In the genomic region with DNA sequence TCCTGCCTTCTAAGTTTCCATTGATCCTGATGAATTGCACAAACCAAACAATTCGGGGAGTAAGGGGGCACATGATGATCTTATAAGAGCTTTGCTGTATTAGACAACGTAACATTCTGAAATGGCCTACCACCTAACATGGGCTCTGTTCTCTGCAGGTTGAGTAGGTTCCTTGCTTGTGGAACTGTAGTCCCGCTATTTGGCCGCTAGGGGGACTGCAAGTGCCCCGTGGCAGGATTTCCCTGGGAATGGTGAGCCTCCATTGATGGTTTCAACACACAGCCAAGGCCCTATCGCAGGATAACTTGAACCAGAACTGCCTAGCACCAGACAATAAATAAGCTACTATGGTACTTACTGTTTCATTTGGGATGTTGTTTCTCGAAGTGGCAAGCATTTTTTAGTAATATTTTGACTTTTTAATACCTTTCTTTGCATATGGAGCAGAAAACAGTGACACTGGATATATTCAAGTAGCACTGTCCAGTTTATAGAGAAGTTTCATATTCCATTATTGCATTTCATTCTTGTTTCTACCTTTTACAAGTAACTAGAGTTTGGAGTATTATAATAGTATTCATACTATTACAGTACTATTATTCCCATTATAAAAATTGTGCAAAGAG, we compare ENCODE assay signal across 8 cellular contexts. TPM values are rescaled to one million over a fixed set of nuclear protein-coding genes. Genes with fewer than 3 reads are reported as not detected.
DNase-seq lines count a peak whose midpoint lies in the region; FAIRE-seq and TF ChIP-seq lines count a peak whose summit lies in the region.

No MANE protein-coding gene starts in this region.

- H3K36me3 Mint-ChIP-seq in neural crest cell (ENCODE audit: low read depth) = peaks cover 16% of the 10 kb centered on the region

- H3F3A ChIP-seq in MM.1S (ENCODE audit: insufficient read depth, low read length) = no peaks in the 10 kb centered on the region

- no peaks in the 10 kb centered on the region for H3K27me3 ChIP-seq in MM.1S (replicated peaks; ENCODE audit: insufficient read depth, low read length)

- no peaks in the 10 kb centered on the region for H3K27me3 Mint-ChIP-seq in neural crest cell (ENCODE audit: low read depth)

- H3K4me3 Mint-ChIP-seq in neural crest cell = no peak overlapping the region

- no peak overlapping the region for H3K4me2 ChIP-seq in MM.1S (ENCODE audit: low read depth, low read length)

- peaks cover 12% of the 10 kb centered on the region for H3K9me3 Mint-ChIP-seq in neural crest cell

- H3K27ac ChIP-seq in MM.1S (ENCODE audit: low read length) = no peak overlapping the region

- H3K36me3 ChIP-seq in MM.1S (replicated peaks; ENCODE audit: insufficient read depth, low read length) = no peaks in the 10 kb centered on the region

- H3K79me2 ChIP-seq in MM.1S (ENCODE audit: low read length) = no peaks in the 10 kb centered on the region

- H3K27ac Mint-ChIP-seq in neural crest cell (ENCODE audit: unreplicated experiment) = no peak overlapping the region

- no peaks in the 10 kb centered on the region for H4K20me1 ChIP-seq in MM.1S (ENCODE audit: insufficient read depth, low read length)

- FAIRE-seq in GM18507 (lab: Jason Lieb, UNC) = peak; percentile 45

- DNase-seq in AG09309 (ENCODE audit: low read depth) (no peak), GM18507 (ENCODE audit: extremely low spot score, insufficient read length, low read depth) (peak; percentile 1), MM.1S (peak; percentile 27), dermis microvascular lymphatic vessel endothelial cell (ENCODE audit: low read depth in 2 of 2) (peak; percentile 30 to 51), neural crest cell (ENCODE audit: low read depth, low spot score) (no peak), GDM1 (lab: John Stamatoyannopoulos, UW) (no peak), HuH-7.5 (ENCODE audit: low spot score) (no peak), OCI-M2 (lab: John Stamatoyannopoulos, UW; ENCODE audit: unreplicated experiment) (no peak)

- H3K4me1 Mint-ChIP-seq in neural crest cell = no peaks in the 10 kb centered on the region

- no peaks in the 10 kb centered on the region; the same call in 1 of the 2 replicates for H3K4me1 ChIP-seq in MM.1S (ENCODE audit: low read length)

- H3K9me2 ChIP-seq in MM.1S (replicated peaks; ENCODE audit: insufficient read depth, low read length) = no peaks in the 10 kb centered on the region

- no peak overlapping the region for H3K4me3 ChIP-seq in AG09309 (ENCODE audit: control insufficient read depth, low read depth, low read length)
- H3K4me3 ChIP-seq in MM.1S (ENCODE audit: low read length) = no peak overlapping the region

- TF ChIP-seq CTCF in AG09309 (IDR thresholded peaks at IDR 0.05; ENCODE audit: control insufficient read depth, insufficient read depth, low read depth, low read length, missing control alignments) (peak; percentile 90), MM.1S (IDR thresholded peaks at IDR 0.05; ENCODE audit: low read length) (peak; percentile 84), neural crest cell (conservative IDR thresholded peaks at IDR 0.05) (peak; percentile 71)

- no peak overlapping the region for H2AFZ ChIP-seq in MM.1S (ENCODE audit: low read length)

- H3K9ac ChIP-seq in MM.1S (ENCODE audit: low read length) = no peak overlapping the region

- no peaks in the 10 kb centered on the region for H3K9me3 ChIP-seq in MM.1S (replicated peaks; ENCODE audit: insufficient read depth, low read length)

RNA-seq across cellular contexts. Expression of a gene that starts 11.9 kb away (rescaled TPM):
- total RNA-seq in dermis microvascular lymphatic vessel endothelial cell = 0.26 and 0.38 TPM in 2 replicates
- 6.3 and 7.9 TPM in 2 replicates for total RNA-seq in neural crest cell

Comparison
In these comparisons a context has a peak if more than half of its experiments do, and no peak if none do; other contexts are left out.
1. DNase-seq: peak in GM18507 (single experiment), MM.1S (single experiment) and dermis microvascular lymphatic vessel endothelial cell (2 of 2); none in AG09309 (single experiment), neural crest cell (single experiment), GDM1 (single experiment), HuH-7.5 (single experiment) and OCI-M2 (single experiment).
2. Peak in every context shown above with its lines, with median percentiles within 50 percentile points of each other: CTCF ChIP-seq.